ENCODE assay signal across 19 cellular contexts in the genomic region with DNA sequence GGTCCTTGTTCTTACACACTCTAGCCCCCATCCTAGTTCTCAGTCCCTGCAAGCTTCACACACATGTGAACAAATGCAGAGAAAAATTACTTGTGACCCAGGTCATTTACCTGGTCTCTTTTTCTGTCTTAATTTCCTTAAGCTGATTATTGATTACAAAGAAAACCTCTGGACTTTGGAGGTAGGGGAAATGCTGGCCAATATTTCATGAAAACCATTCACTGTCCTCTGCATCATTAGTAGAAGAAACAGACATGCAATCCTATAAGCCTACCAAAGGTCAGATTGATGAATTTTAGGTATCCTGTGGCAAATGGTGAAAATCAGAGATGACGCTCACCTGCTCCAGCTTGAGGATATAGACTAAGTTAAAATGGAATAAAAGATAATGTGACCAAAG.
A peak's percentile ranks its signal among the peaks of the same experiment; 100 is the strongest.
DNase-seq lines count a peak whose midpoint lies in the region; ATAC-seq and TF ChIP-seq lines count a peak whose summit lies in the region.
"Had no signal": no experiment of that assay in that cellular context is flagged by ENCODE, and none has a peak within 500 bp of the region (broad histone marks: within the 10 kb centered on the region; RNA-seq: fewer than 3 reads in every experiment).

No MANE protein-coding gene starts in this region.

- DNase-seq in adipocyte (ENCODE audit: low read depth) (no peak), left lobe of liver (ENCODE audit: low spot score) (no peak), neural progenitor cell (ENCODE audit: low spot score) (no peak), substantia nigra (lab: John Stamatoyannopoulos, UW) (no peak), head of caudate nucleus (no peak)
- DNase-seq: ACHN; BE2C; C1 segment of cervical spinal cord; CD4-positive, CD25-positive, alpha-beta regulatory T cell; CD8-positive, alpha-beta memory T cell; COR-L47; DMS 273 treated with DMSO at 0.1 percent for 48 hours; DMS53; DND-41; EL had no signal

- peaks cover 3% of the 10 kb centered on the region for H3K4me1 Mint-ChIP-seq in neural progenitor cell
- H3K4me1 Mint-ChIP-seq: CD4-positive, CD25-positive, alpha-beta regulatory T cell; CD8-positive, alpha-beta memory T cell had no signal

- peaks cover 2% of the 10 kb centered on the region for H3K27me3 Mint-ChIP-seq in neural progenitor cell (ENCODE audit: insufficient read depth, low read depth)
- H3K27me3 Mint-ChIP-seq: CD4-positive, CD25-positive, alpha-beta regulatory T cell had no signal

- TF ChIP-seq CTCF in neural progenitor cell (IDR thresholded peaks at IDR 0.05) = no peak

- peaks cover 20% of the 10 kb centered on the region for H3K9me3 ChIP-seq in adipocyte (ENCODE audit: control insufficient read depth, low read length)
- no peaks in the 10 kb centered on the region for H3K9me3 ChIP-seq in skeletal muscle satellite cell (replicated peaks; ENCODE audit: low read length)
- no peaks in the 10 kb centered on the region for H3K9me3 ChIP-seq in neural progenitor cell (ENCODE audit: low read depth)
- H3K9me3 ChIP-seq: BE2C had no signal

- no peak overlapping the region for H3K27ac Mint-ChIP-seq in neural progenitor cell
- H3K27ac Mint-ChIP-seq: CD4-positive, CD25-positive, alpha-beta regulatory T cell; CD8-positive, alpha-beta memory T cell had no signal

- peaks cover 23% of the 10 kb centered on the region for H3K9me3 Mint-ChIP-seq in neural progenitor cell

- no peak overlapping the region for H2AFZ ChIP-seq in ACC112 (ENCODE audit: low read length, unreplicated experiment)
- no peak overlapping the region for H2AFZ ChIP-seq in neural progenitor cell (replicated peaks)
- H2AFZ ChIP-seq: GM23338 had no signal

- no peaks in the 10 kb centered on the region for H3F3A ChIP-seq in neural progenitor cell (ENCODE audit: low read depth)

- no peaks in the 10 kb centered on the region for H3K36me3 ChIP-seq in ACC112 (ENCODE audit: insufficient read depth, low read length)
- H3K36me3 ChIP-seq in adipocyte (ENCODE audit: control insufficient read depth, insufficient read depth, low read length, severe bottlenecking) = no peaks in the 10 kb centered on the region
- no peaks in the 10 kb centered on the region for H3K36me3 ChIP-seq in skeletal muscle satellite cell (ENCODE audit: insufficient read depth, low read length)
- H3K36me3 ChIP-seq in neural progenitor cell = no peaks in the 10 kb centered on the region
- H3K36me3 ChIP-seq: BE2C had no signal

- H3K4me3 ChIP-seq in ACC112 (ENCODE audit: low read depth, low read length) (peak overlapping the region; percentile 60; the same call in 1 of the 2 replicates), adipocyte (ENCODE audit: low read length) (peak overlapping the region; percentile 60), skeletal muscle satellite cell (ENCODE audit: low read length) (no peak overlapping the region), neural progenitor cell (no peak overlapping the region)
- H3K4me3 ChIP-seq: GM12878, GM23338 had no signal

- peaks cover 21% of the 10 kb centered on the region for H3K36me3 Mint-ChIP-seq in neural progenitor cell
- H3K36me3 Mint-ChIP-seq: CD4-positive, CD25-positive, alpha-beta regulatory T cell; CD8-positive, alpha-beta memory T cell had no signal

- H3K79me2 ChIP-seq in ACC112 (ENCODE audit: control insufficient read depth, insufficient read depth, low read length, unreplicated experiment) (no peaks in the 10 kb centered on the region), neural progenitor cell (ENCODE audit: low read depth) (peaks cover 4% of the 10 kb centered on the region)

- no peak overlapping the region for H3K4me3 Mint-ChIP-seq in neural progenitor cell
- H3K4me3 Mint-ChIP-seq: CD4-positive, CD25-positive, alpha-beta regulatory T cell; CD8-positive, alpha-beta memory T cell; GM23338 had no signal

- peak overlapping the region; percentile 56 for H3K4me2 ChIP-seq in skeletal muscle satellite cell (ENCODE audit: low read length)
- H3K4me2 ChIP-seq in neural progenitor cell = no peak overlapping the region
- H3K4me2 ChIP-seq: GM23338 had no signal

- peak; percentile 44 for ATAC-seq in left lobe of liver
- ATAC-seq: GM12878, GM23338 had no signal

- H3K9ac ChIP-seq in adipocyte (ENCODE audit: low read length) = no peak overlapping the region
- no peak overlapping the region for H3K9ac ChIP-seq in skeletal muscle satellite cell (ENCODE audit: low read depth, low read length)
- no peak overlapping the region for H3K9ac ChIP-seq in neural progenitor cell

- H3K4me1 ChIP-seq in ACC112 (ENCODE audit: control insufficient read depth, insufficient read depth, low read length, unreplicated experiment) (peaks cover 16% of the 10 kb centered on the region), adipocyte (ENCODE audit: control insufficient read depth, insufficient read depth, low read length) (peaks cover 37% of the 10 kb centered on the region), skeletal muscle satellite cell (ENCODE audit: control insufficient read depth, insufficient read depth, low read length) (peaks cover 14% of the 10 kb centered on the region), neural progenitor cell (peaks cover 3% of the 10 kb centered on the region)
- H3K4me1 ChIP-seq: BE2C had no signal

- H3K27me3 ChIP-seq in ACC112 (ENCODE audit: insufficient read depth, low read length) = no peaks in the 10 kb centered on the region
- no peaks in the 10 kb centered on the region for H3K27me3 ChIP-seq in adipocyte (replicated peaks; ENCODE audit: control insufficient read depth, insufficient read depth, low read length)
- no peaks in the 10 kb centered on the region for H3K27me3 ChIP-seq in skeletal muscle satellite cell (ENCODE audit: control insufficient read depth, insufficient read depth, low read length)
- H3K27me3 ChIP-seq in neural progenitor cell = no peaks in the 10 kb centered on the region
- H3K27me3 ChIP-seq: BE2C had no signal

- H3K27ac ChIP-seq in ACC112 (ENCODE audit: low read depth, low read length) (peak overlapping the region; percentile 61), neural progenitor cell (no peak overlapping the region), substantia nigra (ENCODE audit: low read depth, low read length, poor library complexity, severe bottlenecking) (no peak overlapping the region)

- intact Hi-C loops in head of caudate nucleus (cut with DNase I) = no loop called here

- H4K20me1 ChIP-seq in neural progenitor cell (ENCODE audit: low read depth) = no peaks in the 10 kb centered on the region

Comparison
In these comparisons a context has a peak if more than half of its experiments do, and no peak if none do; other contexts are left out.
1. H3K4me3 ChIP-seq: peak in ACC112 (single experiment) and adipocyte (single experiment); none in skeletal muscle satellite cell (single experiment) and neural progenitor cell (single experiment).